1 cellular context compared by ENCODE assay signal in the genomic region with DNA sequence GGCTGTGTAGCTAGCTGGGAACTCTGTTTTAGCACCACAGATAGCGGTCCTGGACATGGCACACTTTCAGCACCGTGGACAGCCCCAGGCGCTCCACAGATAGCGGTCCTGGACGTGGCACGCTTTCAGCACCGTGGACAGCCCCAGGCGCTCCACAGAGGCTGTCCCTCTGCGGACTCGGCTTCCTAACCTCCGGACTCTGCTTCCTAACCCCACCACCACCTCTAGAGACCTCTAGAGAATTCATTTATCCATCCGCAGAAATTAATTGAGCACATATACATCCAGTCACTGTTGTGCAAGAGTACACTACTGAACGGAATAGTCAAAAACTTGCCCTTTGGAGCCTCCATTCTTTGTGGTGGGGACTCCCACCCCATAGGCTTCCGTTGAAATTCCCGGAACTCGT.
TF ChIP-seq lines count a peak whose summit lies in the region.

No MANE protein-coding gene starts in this region.

TF ChIP-seq in H1, 55 proteins besides CTCF, POLR2A, EP300 and RAD21:
- TF ChIP-seq PHF8 (conservative IDR thresholded peaks at IDR 0.05; ENCODE audit: low read depth, low read length) (no peak), HDAC2 (IDR thresholded peaks at IDR 0.05; ENCODE audit: borderline replicate concordance in 1 of 2, low read depth in 2 of 2, low read length in 2 of 2) (peak; percentile 100), TBP (IDR thresholded peaks at IDR 0.05; ENCODE audit: low read depth, low read length) (peak; percentile 19; the same call in 1 of the 2 replicates), GABPA (IDR thresholded peaks at IDR 0.05; ENCODE audit: borderline replicate concordance, insufficient read depth, low read length) (peak; percentile 85), JUND (IDR thresholded peaks at IDR 0.05; ENCODE audit: low read length) (peak; percentile 77), SIX5 (IDR thresholded peaks at IDR 0.05; ENCODE audit: low read depth, low read length) (no peak), HDAC6 (IDR thresholded peaks at IDR 0.05; ENCODE audit: low read depth, low read length) (no peak), MAFK (IDR thresholded peaks at IDR 0.05; ENCODE audit: low read depth, low read length) (no peak; the same call in 1 of the 2 replicates), RNF2 (IDR thresholded peaks at IDR 0.05; ENCODE audit: borderline replicate concordance, low read depth, low read length, missing control alignments, poor library complexity, severe bottlenecking) (no peak), TAF7 (optimal IDR thresholded peaks at IDR 0.05; ENCODE audit: borderline replicate concordance, low read depth, low read length) (peak; percentile 98), SUZ12 (IDR thresholded peaks at IDR 0.05; ENCODE audit: low read length) (no peak), KDM1A (IDR thresholded peaks at IDR 0.05; ENCODE audit: borderline replicate concordance, low read length) (peak; percentile 99), FOSL1 (IDR thresholded peaks at IDR 0.05; ENCODE audit: insufficient read depth, low read depth, low read length) (no peak), JUN (IDR thresholded peaks at IDR 0.05; ENCODE audit: low read depth, low read length) (no peak), SP4 (IDR thresholded peaks at IDR 0.05; ENCODE audit: low read length) (peak; percentile 68; the same call in 1 of the 2 replicates), TEAD4 (IDR thresholded peaks at IDR 0.05; ENCODE audit: low read depth, low read length) (peak; percentile 58), CTBP2 (IDR thresholded peaks at IDR 0.05; ENCODE audit: borderline replicate concordance, insufficient read depth, insufficient read length, low read length) (no peak), BACH1 (IDR thresholded peaks at IDR 0.05; ENCODE audit: low read length) (peak; percentile 68), EZH2 (IDR thresholded peaks at IDR 0.05; ENCODE audit: low read depth, low read length, severe bottlenecking) (no peak), POU5F1 (IDR thresholded peaks at IDR 0.05; ENCODE audit: low read depth, low read length) (no peak), ASH2L (IDR thresholded peaks at IDR 0.05; ENCODE audit: low read length) (no peak), TAF1 (IDR thresholded peaks at IDR 0.05; ENCODE audit: low read depth, low read length) (no peak), YY1 (IDR thresholded peaks at IDR 0.05; ENCODE audit: low read depth, low read length) (peak; percentile 77; the same call in 1 of the 2 replicates), POLR2AphosphoS5 (IDR thresholded peaks at IDR 0.05; ENCODE audit: low read depth, low read length) (peak; percentile 71), BRCA1 (IDR thresholded peaks at IDR 0.05; ENCODE audit: low read depth, low read length) (no peak), SRF (IDR thresholded peaks at IDR 0.05; ENCODE audit: low read depth, low read length) (no peak), BCL11A (IDR thresholded peaks at IDR 0.05; ENCODE audit: low read depth in 2 of 2, low read length in 2 of 2) (no peak), CHD1 (IDR thresholded peaks at IDR 0.05; ENCODE audit: low read depth, low read length) (no peak), CEBPB (IDR thresholded peaks at IDR 0.05; ENCODE audit: low read depth, low read length) (no peak), NRF1 (IDR thresholded peaks at IDR 0.05; ENCODE audit: low read depth, low read length) (no peak), CHD2 (IDR thresholded peaks at IDR 0.05; ENCODE audit: low read length) (0 out of 2 replicates have a peak, but pooled peaks have one; percentile 21), RBBP5 (IDR thresholded peaks at IDR 0.05; ENCODE audit: borderline replicate concordance, low read depth, low read length) (no peak), RFX5 (IDR thresholded peaks at IDR 0.05; ENCODE audit: borderline replicate concordance, low read depth, low read length) (peak; percentile 44; the same call in 1 of the 2 replicates), TCF12 (IDR thresholded peaks at IDR 0.05; ENCODE audit: low read depth, low read length) (0 out of 2 replicates have a peak, but pooled peaks have one; percentile 53), CBX8 (IDR thresholded peaks at IDR 0.05; ENCODE audit: borderline replicate concordance, low read depth, low read length) (no peak), SP2 (IDR thresholded peaks at IDR 0.05; ENCODE audit: low read length) (no peak), NANOG (IDR thresholded peaks at IDR 0.05; ENCODE audit: insufficient read depth, low read depth, low read length, poor library complexity, severe bottlenecking) (peak; percentile 75), CREB1 (IDR thresholded peaks at IDR 0.05) (peak; percentile 73), SP1 (IDR thresholded peaks at IDR 0.05; ENCODE audit: low read depth, low read length) (peak; percentile 32; the same call in 1 of the 2 replicates), SIN3A (conservative IDR thresholded peaks at IDR 0.05 in 1 of 2, IDR thresholded peaks at IDR 0.05 in 1 of 2; ENCODE audit: low read depth in 1 of 2, low read length in 2 of 2) (peak; percentile 100), RXRA (IDR thresholded peaks at IDR 0.05; ENCODE audit: insufficient read depth, low read depth, low read length) (no peak), KDM5A (IDR thresholded peaks at IDR 0.05; ENCODE audit: low read length) (no peak), CBX5 (IDR thresholded peaks at IDR 0.05; ENCODE audit: low read depth, low read length) (no peak), EGR1 (IDR thresholded peaks at IDR 0.05; ENCODE audit: borderline replicate concordance, low read depth, low read length) (peak; percentile 74; the same call in 1 of the 2 replicates), SIRT6 (IDR thresholded peaks at IDR 0.05; ENCODE audit: low read length) (no peak), ZNF274 (IDR thresholded peaks at IDR 0.05; ENCODE audit: borderline replicate concordance, extremely low read depth, low read length) (no peak), GTF2F1 (IDR thresholded peaks at IDR 0.05; ENCODE audit: borderline replicate concordance, low read depth, low read length) (no peak), SAP30 (IDR thresholded peaks at IDR 0.05; ENCODE audit: insufficient read depth, insufficient replicate concordance, low read length) (peak; percentile 100), KDM4A (IDR thresholded peaks at IDR 0.05; ENCODE audit: low read depth, low read length, severe bottlenecking) (no peak)
- TF ChIP-seq, protein P1, sequence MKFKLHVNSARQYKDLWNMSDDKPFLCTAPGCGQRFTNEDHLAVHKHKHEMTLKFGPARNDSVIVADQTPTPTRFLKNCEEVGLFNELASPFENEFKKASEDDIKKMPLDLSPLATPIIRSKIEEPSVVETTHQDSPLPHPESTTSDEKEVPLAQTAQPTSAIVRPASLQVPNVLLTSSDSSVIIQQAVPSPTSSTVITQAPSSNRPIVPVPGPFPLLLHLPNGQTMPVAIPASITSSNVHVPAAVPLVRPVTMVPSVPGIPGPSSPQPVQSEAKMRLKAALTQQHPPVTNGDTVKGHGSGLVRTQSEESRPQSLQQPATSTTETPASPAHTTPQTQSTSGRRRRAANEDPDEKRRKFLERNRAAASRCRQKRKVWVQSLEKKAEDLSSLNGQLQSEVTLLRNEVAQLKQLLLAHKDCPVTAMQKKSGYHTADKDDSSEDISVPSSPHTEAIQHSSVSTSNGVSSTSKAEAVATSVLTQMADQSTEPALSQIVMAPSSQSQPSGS (IDR thresholded peaks at IDR 0.05; ENCODE audit: low read length) = 0 out of 2 replicates have a peak, but pooled peaks have one; percentile 43
- TF ChIP-seq, protein P2, sequence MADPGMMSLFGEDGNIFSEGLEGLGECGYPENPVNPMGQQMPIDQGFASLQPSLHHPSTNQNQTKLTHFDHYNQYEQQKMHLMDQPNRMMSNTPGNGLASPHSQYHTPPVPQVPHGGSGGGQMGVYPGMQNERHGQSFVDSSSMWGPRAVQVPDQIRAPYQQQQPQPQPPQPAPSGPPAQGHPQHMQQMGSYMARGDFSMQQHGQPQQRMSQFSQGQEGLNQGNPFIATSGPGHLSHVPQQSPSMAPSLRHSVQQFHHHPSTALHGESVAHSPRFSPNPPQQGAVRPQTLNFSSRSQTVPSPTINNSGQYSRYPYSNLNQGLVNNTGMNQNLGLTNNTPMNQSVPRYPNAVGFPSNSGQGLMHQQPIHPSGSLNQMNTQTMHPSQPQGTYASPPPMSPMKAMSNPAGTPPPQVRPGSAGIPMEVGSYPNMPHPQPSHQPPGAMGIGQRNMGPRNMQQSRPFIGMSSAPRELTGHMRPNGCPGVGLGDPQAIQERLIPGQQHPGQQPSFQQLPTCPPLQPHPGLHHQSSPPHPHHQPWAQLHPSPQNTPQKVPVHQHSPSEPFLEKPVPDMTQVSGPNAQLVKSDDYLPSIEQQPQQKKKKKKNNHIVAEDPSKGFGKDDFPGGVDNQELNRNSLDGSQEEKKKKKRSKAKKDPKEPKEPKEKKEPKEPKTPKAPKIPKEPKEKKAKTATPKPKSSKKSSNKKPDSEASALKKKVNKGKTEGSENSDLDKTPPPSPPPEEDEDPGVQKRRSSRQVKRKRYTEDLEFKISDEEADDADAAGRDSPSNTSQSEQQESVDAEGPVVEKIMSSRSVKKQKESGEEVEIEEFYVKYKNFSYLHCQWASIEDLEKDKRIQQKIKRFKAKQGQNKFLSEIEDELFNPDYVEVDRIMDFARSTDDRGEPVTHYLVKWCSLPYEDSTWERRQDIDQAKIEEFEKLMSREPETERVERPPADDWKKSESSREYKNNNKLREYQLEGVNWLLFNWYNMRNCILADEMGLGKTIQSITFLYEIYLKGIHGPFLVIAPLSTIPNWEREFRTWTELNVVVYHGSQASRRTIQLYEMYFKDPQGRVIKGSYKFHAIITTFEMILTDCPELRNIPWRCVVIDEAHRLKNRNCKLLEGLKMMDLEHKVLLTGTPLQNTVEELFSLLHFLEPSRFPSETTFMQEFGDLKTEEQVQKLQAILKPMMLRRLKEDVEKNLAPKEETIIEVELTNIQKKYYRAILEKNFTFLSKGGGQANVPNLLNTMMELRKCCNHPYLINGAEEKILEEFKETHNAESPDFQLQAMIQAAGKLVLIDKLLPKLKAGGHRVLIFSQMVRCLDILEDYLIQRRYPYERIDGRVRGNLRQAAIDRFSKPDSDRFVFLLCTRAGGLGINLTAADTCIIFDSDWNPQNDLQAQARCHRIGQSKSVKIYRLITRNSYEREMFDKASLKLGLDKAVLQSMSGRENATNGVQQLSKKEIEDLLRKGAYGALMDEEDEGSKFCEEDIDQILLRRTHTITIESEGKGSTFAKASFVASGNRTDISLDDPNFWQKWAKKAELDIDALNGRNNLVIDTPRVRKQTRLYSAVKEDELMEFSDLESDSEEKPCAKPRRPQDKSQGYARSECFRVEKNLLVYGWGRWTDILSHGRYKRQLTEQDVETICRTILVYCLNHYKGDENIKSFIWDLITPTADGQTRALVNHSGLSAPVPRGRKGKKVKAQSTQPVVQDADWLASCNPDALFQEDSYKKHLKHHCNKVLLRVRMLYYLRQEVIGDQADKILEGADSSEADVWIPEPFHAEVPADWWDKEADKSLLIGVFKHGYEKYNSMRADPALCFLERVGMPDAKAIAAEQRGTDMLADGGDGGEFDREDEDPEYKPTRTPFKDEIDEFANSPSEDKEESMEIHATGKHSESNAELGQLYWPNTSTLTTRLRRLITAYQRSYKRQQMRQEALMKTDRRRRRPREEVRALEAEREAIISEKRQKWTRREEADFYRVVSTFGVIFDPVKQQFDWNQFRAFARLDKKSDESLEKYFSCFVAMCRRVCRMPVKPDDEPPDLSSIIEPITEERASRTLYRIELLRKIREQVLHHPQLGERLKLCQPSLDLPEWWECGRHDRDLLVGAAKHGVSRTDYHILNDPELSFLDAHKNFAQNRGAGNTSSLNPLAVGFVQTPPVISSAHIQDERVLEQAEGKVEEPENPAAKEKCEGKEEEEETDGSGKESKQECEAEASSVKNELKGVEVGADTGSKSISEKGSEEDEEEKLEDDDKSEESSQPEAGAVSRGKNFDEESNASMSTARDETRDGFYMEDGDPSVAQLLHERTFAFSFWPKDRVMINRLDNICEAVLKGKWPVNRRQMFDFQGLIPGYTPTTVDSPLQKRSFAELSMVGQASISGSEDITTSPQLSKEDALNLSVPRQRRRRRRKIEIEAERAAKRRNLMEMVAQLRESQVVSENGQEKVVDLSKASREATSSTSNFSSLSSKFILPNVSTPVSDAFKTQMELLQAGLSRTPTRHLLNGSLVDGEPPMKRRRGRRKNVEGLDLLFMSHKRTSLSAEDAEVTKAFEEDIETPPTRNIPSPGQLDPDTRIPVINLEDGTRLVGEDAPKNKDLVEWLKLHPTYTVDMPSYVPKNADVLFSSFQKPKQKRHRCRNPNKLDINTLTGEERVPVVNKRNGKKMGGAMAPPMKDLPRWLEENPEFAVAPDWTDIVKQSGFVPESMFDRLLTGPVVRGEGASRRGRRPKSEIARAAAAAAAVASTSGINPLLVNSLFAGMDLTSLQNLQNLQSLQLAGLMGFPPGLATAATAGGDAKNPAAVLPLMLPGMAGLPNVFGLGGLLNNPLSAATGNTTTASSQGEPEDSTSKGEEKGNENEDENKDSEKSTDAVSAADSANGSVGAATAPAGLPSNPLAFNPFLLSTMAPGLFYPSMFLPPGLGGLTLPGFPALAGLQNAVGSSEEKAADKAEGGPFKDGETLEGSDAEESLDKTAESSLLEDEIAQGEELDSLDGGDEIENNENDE (IDR thresholded peaks at IDR 0.05; ENCODE audit: insufficient replicate concordance, low read length) = no peak
- TF ChIP-seq, protein P3, sequence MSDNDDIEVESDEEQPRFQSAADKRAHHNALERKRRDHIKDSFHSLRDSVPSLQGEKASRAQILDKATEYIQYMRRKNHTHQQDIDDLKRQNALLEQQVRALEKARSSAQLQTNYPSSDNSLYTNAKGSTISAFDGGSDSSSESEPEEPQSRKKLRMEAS (IDR thresholded peaks at IDR 0.05) = peak; percentile 93
- TF ChIP-seq, protein P4, sequence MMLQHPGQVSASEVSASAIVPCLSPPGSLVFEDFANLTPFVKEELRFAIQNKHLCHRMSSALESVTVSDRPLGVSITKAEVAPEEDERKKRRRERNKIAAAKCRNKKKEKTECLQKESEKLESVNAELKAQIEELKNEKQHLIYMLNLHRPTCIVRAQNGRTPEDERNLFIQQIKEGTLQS (IDR thresholded peaks at IDR 0.05; ENCODE audit: insufficient read depth, low read depth, low read length) = no peak
- TF ChIP-seq, protein P5, sequence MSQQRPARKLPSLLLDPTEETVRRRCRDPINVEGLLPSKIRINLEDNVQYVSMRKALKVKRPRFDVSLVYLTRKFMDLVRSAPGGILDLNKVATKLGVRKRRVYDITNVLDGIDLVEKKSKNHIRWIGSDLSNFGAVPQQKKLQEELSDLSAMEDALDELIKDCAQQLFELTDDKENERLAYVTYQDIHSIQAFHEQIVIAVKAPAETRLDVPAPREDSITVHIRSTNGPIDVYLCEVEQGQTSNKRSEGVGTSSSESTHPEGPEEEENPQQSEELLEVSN (IDR thresholded peaks at IDR 0.05) = no peak
- TF ChIP-seq, protein P6, sequence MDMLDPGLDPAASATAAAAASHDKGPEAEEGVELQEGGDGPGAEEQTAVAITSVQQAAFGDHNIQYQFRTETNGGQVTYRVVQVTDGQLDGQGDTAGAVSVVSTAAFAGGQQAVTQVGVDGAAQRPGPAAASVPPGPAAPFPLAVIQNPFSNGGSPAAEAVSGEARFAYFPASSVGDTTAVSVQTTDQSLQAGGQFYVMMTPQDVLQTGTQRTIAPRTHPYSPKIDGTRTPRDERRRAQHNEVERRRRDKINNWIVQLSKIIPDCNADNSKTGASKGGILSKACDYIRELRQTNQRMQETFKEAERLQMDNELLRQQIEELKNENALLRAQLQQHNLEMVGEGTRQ (IDR thresholded peaks at IDR 0.05; ENCODE audit: low read length) = no peak
